ENCODE assay signal across 8 cellular contexts in genomic region chr4:183444953-183445543, GRCh38. TPM values are rescaled to one million over a fixed set of nuclear protein-coding genes. Genes with fewer than 3 reads are reported as not detected.
DNase-seq lines count a peak whose midpoint lies in the region; ATAC-seq and TF ChIP-seq lines count a peak whose summit lies in the region.

No MANE protein-coding gene starts in this region.

- H3K27me3 ChIP-seq in DOHH2 (ENCODE audit: control insufficient read depth, low read length) (no peaks in the 10 kb centered on the region; the same call in 1 of the 2 replicates), gastroesophageal sphincter (no peaks in the 10 kb centered on the region), osteoblast (ENCODE audit: insufficient read depth, low read length) (no peaks in the 10 kb centered on the region)

- DNase-seq in osteoblast (ENCODE audit: insufficient read length, low spot score, missing footprints) (peak; percentile 81), GM10248 (ENCODE audit: extremely low spot score) (no peak), DMS79 treated with DMSO at 0.1 percent for 48 hours (lab: John Stamatoyannopoulos, UW) (no peak)

- no peak for TF ChIP-seq EP300 in gastroesophageal sphincter (IDR thresholded peaks at IDR 0.05)

- H3K36me3 ChIP-seq in DOHH2 (ENCODE audit: control insufficient read depth, low read length): peaks cover 54% of the 10 kb centered on the region
- H3K36me3 ChIP-seq in gastroesophageal sphincter: peaks cover 7 to 37% of the 10 kb centered on the region in 2 donors
- H3K36me3 ChIP-seq in osteoblast (ENCODE audit: insufficient read depth, low read length): peaks cover 38% of the 10 kb centered on the region

- CTCF ChIA-PET in GM10248 (lab: Yijun Ruan, JAX): interaction anchor here (0.8 kb wide), 1 partner anchor 215 kb away, joined by 3 read pairs; no protein-coding TSS in a partner anchor

- H3K9me3 ChIP-seq in DOHH2 (ENCODE audit: control insufficient read depth, insufficient read depth, low read length) (no peaks in the 10 kb centered on the region), gastroesophageal sphincter (no peaks in the 10 kb centered on the region), osteoblast (ENCODE audit: low read depth, low read length) (no peaks in the 10 kb centered on the region)

- H3K27ac ChIP-seq in DOHH2 (ENCODE audit: low read depth, low read length) (peak overlapping the region; percentile 89), gastroesophageal sphincter (peak overlapping the region; percentile 97 to 99 (median 98)), osteoblast (ENCODE audit: low read depth, low read length) (peak overlapping the region; percentile 89)

- POLR2A ChIA-PET in GM10248 (lab: Yijun Ruan, JAX): interaction anchor here (1.4 kb wide), 1 partner anchor 17 kb away, joined by 3 read pairs; no protein-coding TSS in a partner anchor

- peak overlapping the region; percentile 96 for H3K4me3 ChIP-seq in DOHH2 (ENCODE audit: low read length)
- peak overlapping the region; percentile 89 for H3K4me3 ChIP-seq in WI38 (ENCODE audit: low read depth, low read length)
- peak overlapping the region; percentile 50 to 90 for H3K4me3 ChIP-seq in gastroesophageal sphincter
- H3K4me3 ChIP-seq in osteoblast (ENCODE audit: insufficient read depth, low read length): peak overlapping the region; percentile 96

- ATAC-seq in GM19372 (IDR thresholded peaks at IDR 0.05; ENCODE audit: low read depth, unreplicated experiment): peak; percentile 14
- peak; percentile 17 for ATAC-seq in HG03460 (IDR thresholded peaks at IDR 0.05; ENCODE audit: unreplicated experiment)
- peak; percentile 4 for ATAC-seq in gastroesophageal sphincter

- peaks cover 30% of the 10 kb centered on the region for H4K20me1 ChIP-seq in DOHH2 (ENCODE audit: control insufficient read depth, insufficient read depth, low read depth, low read length)
- H4K20me1 ChIP-seq in osteoblast (ENCODE audit: insufficient read depth, low read length): peaks cover 14% of the 10 kb centered on the region

- H3K4me1 ChIP-seq in DOHH2 (ENCODE audit: control insufficient read depth, low read length): peaks cover 34% of the 10 kb centered on the region
- peaks cover 9 to 65% (median 14%) of the 10 kb centered on the region in 3 donors for H3K4me1 ChIP-seq in gastroesophageal sphincter
- H3K4me1 ChIP-seq in osteoblast (ENCODE audit: insufficient read depth, low read length): peaks cover 35% of the 10 kb centered on the region

- H3K4me2 ChIP-seq in DOHH2 (ENCODE audit: low read length) (peak overlapping the region; percentile 66), osteoblast (ENCODE audit: insufficient read depth, low read length) (peak overlapping the region; percentile 85)

- H3F3A ChIP-seq in DOHH2 (ENCODE audit: control insufficient read depth, insufficient read depth): peaks cover 16% of the 10 kb centered on the region

- peak; percentile 25 for TF ChIP-seq CTCF in DOHH2 (IDR thresholded peaks at IDR 0.05; ENCODE audit: low read depth, low read length, poor library complexity, severe bottlenecking)
- TF ChIP-seq CTCF in WI38 (IDR thresholded peaks at IDR 0.05; ENCODE audit: low read depth, low read length): no peak
- TF ChIP-seq CTCF in gastroesophageal sphincter (IDR thresholded peaks at IDR 0.05): no peak
- no peak for TF ChIP-seq CTCF in osteoblast (IDR thresholded peaks at IDR 0.05; ENCODE audit: extremely low read depth, low read depth, low read length)
- TF ChIP-seq CTCF in GM10248 (IDR thresholded peaks at IDR 0.05; ENCODE audit: control extremely low read depth, extremely low read depth, low read depth, missing control alignments): no peak

- peak overlapping the region; percentile 86 for H2AFZ ChIP-seq in osteoblast (ENCODE audit: low read length)

- 0% methylated on average over 8 of the region's 39 CpGs; no CpG with 5 or more reads in 1 of the 2 donors for WGBS in gastroesophageal sphincter (ENCODE audit: low coverage in 1 of 2), 2 donors

- TF ChIP-seq POLR2A in gastroesophageal sphincter (IDR thresholded peaks at IDR 0.05): no peak

- H3K79me2 ChIP-seq in DOHH2 (ENCODE audit: control insufficient read depth, low read length) (peaks cover 58% of the 10 kb centered on the region), osteoblast (ENCODE audit: insufficient read depth, low read length) (peaks cover 37% of the 10 kb centered on the region)

- no peaks in the 10 kb centered on the region for H3K9me2 ChIP-seq in DOHH2 (replicated peaks; ENCODE audit: control insufficient read depth, low read length)

RNA-seq across cellular contexts. Expression of gene CDKN2AIP, which starts 0.6 kb away (rescaled TPM):
- total RNA-seq in gastroesophageal sphincter (10 to 100 TPM; 25.5 to 31.6 (median 28.9) TPM), osteoblast (15.2 and 15.9 TPM in 2 replicates)

RNA-seq across cellular contexts. Expression of gene ING2, which starts 59.8 kb away (rescaled TPM):
- 10 to 100 TPM; 27.9 to 64.4 (median 48.4) TPM for total RNA-seq in gastroesophageal sphincter
- total RNA-seq in osteoblast: 6.2 and 8.0 TPM in 2 replicates
